1 cellular context compared by ENCODE assay signal in genomic region chr12:56243731-56244181, GRCh38.
TF ChIP-seq lines count a peak whose summit lies in the region.

No MANE protein-coding gene starts in this region.

TF ChIP-seq in A549, 52 proteins besides CTCF, POLR2A, EP300 and RAD21 (continued from another document):
- no peak for TF ChIP-seq ELK1 (IDR thresholded peaks at IDR 0.05; ENCODE audit: low read depth, low read length)
- no peak for TF ChIP-seq KDM1A (IDR thresholded peaks at IDR 0.05; ENCODE audit: low read depth)
- TF ChIP-seq ZNF302 (CRISPR knock-in tag; IDR thresholded peaks at IDR 0.05), result no peak
- TF ChIP-seq POLR2AphosphoS2 (conservative IDR thresholded peaks at IDR 0.05; ENCODE audit: low read length), result no peak
- no peak for TF ChIP-seq CHD4 (IDR thresholded peaks at IDR 0.05; ENCODE audit: borderline replicate concordance)
- TF ChIP-seq HDAC2 (IDR thresholded peaks at IDR 0.05), result no peak
- no peak for TF ChIP-seq JUN (IDR thresholded peaks at IDR 0.05)
- no peak for TF ChIP-seq SREBF2 (IDR thresholded peaks at IDR 0.05)
- no peak for TF ChIP-seq PBX3 (IDR thresholded peaks at IDR 0.05)
- no peak for TF ChIP-seq USF2 (IDR thresholded peaks at IDR 0.05)
- TF ChIP-seq ATOH8 (CRISPR knock-in tag; IDR thresholded peaks at IDR 0.05; ENCODE audit: low read depth), result no peak
- no peak for TF ChIP-seq RCOR1 (IDR thresholded peaks at IDR 0.05; ENCODE audit: low read depth, low read length)
